ENCODE assay signal across 23 cellular contexts in the genomic region with DNA sequence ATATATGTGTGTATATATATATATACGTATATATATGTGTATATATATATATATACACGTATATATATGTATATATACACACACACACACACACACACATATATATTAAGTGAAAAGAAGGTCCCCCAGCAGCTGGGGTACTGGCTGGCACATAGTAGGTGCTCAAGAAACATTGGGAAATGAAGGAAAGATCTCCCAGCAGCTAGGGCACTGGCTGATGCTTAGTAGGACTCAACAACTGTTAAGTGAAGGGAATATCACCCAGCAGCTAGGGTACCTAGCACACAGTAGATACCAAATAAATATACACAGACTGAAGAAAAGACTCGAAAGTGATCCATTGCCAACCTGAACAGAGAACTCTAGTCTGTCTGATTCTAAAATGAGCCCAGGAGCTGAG. TPM values are rescaled to one million over a fixed set of nuclear protein-coding genes. Genes with fewer than 3 reads are reported as not detected.
A peak's percentile ranks its signal among the peaks of the same experiment; 100 is the strongest.
DNase-seq lines count a peak whose midpoint lies in the region; ATAC-seq and TF ChIP-seq lines count a peak whose summit lies in the region.
"Had no signal": no experiment of that assay in that cellular context is flagged by ENCODE, and none has a peak within 500 bp of the region (broad histone marks: within the 10 kb centered on the region; RNA-seq: fewer than 3 reads in every experiment).

No MANE protein-coding gene starts in this region.

- H3K27me3 ChIP-seq in left lung (no peaks in the 10 kb centered on the region), spleen (replicated peaks in 1 of 7) (no peaks in the 10 kb centered on the region)
- H3K27me3 ChIP-seq: BLaER1 had no signal

- H3K4me1 ChIP-seq in left lung, result peaks cover 0 to 12% of the 10 kb centered on the region in 2 donors
- H3K4me1 ChIP-seq in spleen, result peaks cover 0 to 14% (median 3%) of the 10 kb centered on the region in 6 donors
- H3K4me1 ChIP-seq: BLaER1 had no signal

- TF ChIP-seq CTCF in RWPE1 (conservative IDR thresholded peaks at IDR 0.05; ENCODE audit: low read depth), result no peak
- TF ChIP-seq CTCF in left lung (IDR thresholded peaks at IDR 0.05), result no peak
- TF ChIP-seq CTCF in spleen (IDR thresholded peaks at IDR 0.05 in 8 of 11, conservative IDR thresholded peaks at IDR 0.05 in 3 of 11), result no peak

- H3K27ac ChIP-seq in RWPE1 (peak overlapping the region; percentile 40; the same call in 1 of the 2 replicates), left lung (peak overlapping the region; percentile 26 to 53), spleen (peak overlapping the region in 2 of 8 donors; percentile 13 to 43)
- H3K27ac ChIP-seq: 22Rv1, BLaER1 had no signal

- H3K4me3 Mint-ChIP-seq in activated CD4-positive, alpha-beta memory T cell treated with anti-CD3 and anti-CD28 coated beads, Interleukin-2, amount 10 ng/mL, durations not matched to agents 7 days and 5 days, result no peak overlapping the region
- no peak overlapping the region for H3K4me3 Mint-ChIP-seq in activated CD4-positive, alpha-beta memory T cell treated with anti-CD3 and anti-CD28 coated beads for 36 hours
- H3K4me3 Mint-ChIP-seq: CD4-positive, alpha-beta T cell; HFFc6 had no signal

- no peak for ATAC-seq in left lung
- ATAC-seq: Right ventricle myocardium inferior had no signal

- TF ChIP-seq POLR2A in spleen (IDR thresholded peaks at IDR 0.05), result no peak

- H3K4me1 Mint-ChIP-seq in activated CD4-positive, alpha-beta memory T cell treated with anti-CD3 and anti-CD28 coated beads, Interleukin-2, amount 10 ng/mL, durations not matched to agents 7 days and 5 days, result peaks cover 12% of the 10 kb centered on the region
- H3K4me1 Mint-ChIP-seq in activated CD4-positive, alpha-beta memory T cell treated with anti-CD3 and anti-CD28 coated beads for 36 hours (ENCODE audit: low read depth), result no peaks in the 10 kb centered on the region

- H3K9me3 Mint-ChIP-seq in activated CD4-positive, alpha-beta memory T cell treated with anti-CD3 and anti-CD28 coated beads, Interleukin-2, amount 10 ng/mL, durations not matched to agents 7 days and 5 days, result peaks cover 4% of the 10 kb centered on the region
- H3K9me3 Mint-ChIP-seq in activated CD4-positive, alpha-beta memory T cell treated with anti-CD3 and anti-CD28 coated beads for 36 hours, result peaks cover 2% of the 10 kb centered on the region
- H3K9me3 Mint-ChIP-seq: CD4-positive, alpha-beta T cell had no signal

- intact Hi-C loops in activated CD4-positive, alpha-beta memory T cell treated with anti-CD3 and anti-CD28 coated beads for 36 hours (cut with micrococcal nuclease), result no loop called here
- intact Hi-C loops in left lung (cut with DNase I), result no loop called here
- intact Hi-C loops in spleen (cut with DNase I; ENCODE audit: low total_unique reads), result no loop called here

- POLR2A ChIA-PET in activated CD4-positive, alpha-beta memory T cell treated with anti-CD3 and anti-CD28 coated beads, Interleukin-2, amount 10 ng/mL, durations not matched to agents 7 days and 5 days (lab: Charles Lee), result no interaction called here
- POLR2A ChIA-PET in activated CD4-positive, alpha-beta memory T cell treated with anti-CD3 and anti-CD28 coated beads for 36 hours (lab: Charles Lee), result interaction anchor here (0.6 kb wide), 1 partner anchor 10 kb away, joined by 3 read pairs; no protein-coding TSS in a partner anchor
- POLR2A ChIA-PET in RWPE1 (lab: Yijun Ruan, JAX; ENCODE audit: low non-redundant PET), result no interaction called here

- 72 to 97% (median 85%) methylated on average over 3 of the region's 3 CpGs for WGBS in spleen, 5 donors

- no peaks in the 10 kb centered on the region for H3K27me3 Mint-ChIP-seq in activated CD4-positive, alpha-beta memory T cell treated with anti-CD3 and anti-CD28 coated beads, Interleukin-2, amount 10 ng/mL, durations not matched to agents 7 days and 5 days
- no peaks in the 10 kb centered on the region for H3K27me3 Mint-ChIP-seq in activated CD4-positive, alpha-beta memory T cell treated with anti-CD3 and anti-CD28 coated beads for 36 hours
- H3K27me3 Mint-ChIP-seq: CD4-positive, alpha-beta T cell had no signal

- H3K36me3 ChIP-seq in left lung, result peaks cover 0 to 85% of the 10 kb centered on the region in 2 donors
- peaks cover 0 to 92% (median 57%) of the 10 kb centered on the region in 6 donors for H3K36me3 ChIP-seq in spleen

- H3K36me3 Mint-ChIP-seq in activated CD4-positive, alpha-beta memory T cell treated with anti-CD3 and anti-CD28 coated beads, Interleukin-2, amount 10 ng/mL, durations not matched to agents 7 days and 5 days (ENCODE audit: low read depth), result peaks cover 42% of the 10 kb centered on the region
- H3K36me3 Mint-ChIP-seq in activated CD4-positive, alpha-beta memory T cell treated with anti-CD3 and anti-CD28 coated beads for 36 hours, result peaks cover 39% of the 10 kb centered on the region

- no peak for DNase-seq in activated CD4-positive, alpha-beta memory T cell treated with anti-CD3 and anti-CD28 coated beads, Interleukin-2, amount 10 ng/mL, durations not matched to agents 7 days and 5 days
- DNase-seq in activated CD4-positive, alpha-beta memory T cell treated with anti-CD3 and anti-CD28 coated beads for 36 hours, result no peak
- no peak for DNase-seq in RWPE1 (ENCODE audit: low spot score)
- DNase-seq in left lung, result no peak
- DNase-seq in hippocampal formation (lab: John Stamatoyannopoulos, UW), result no peak
- no peak for DNase-seq in spleen
- DNase-seq: ACHN; CD4-positive, alpha-beta T cell; COR-L47; DMS79 treated with DMSO at 0.1 percent for 48 hours; HFFc6; KBM-7; MM.1S; NCI-H1048; NCI-H1417 treated with DMSO at 0.1 percent for 48 hours; NCI-H187; NCI-H2107; NCI-H446 treated with DMSO at 0.1 percent for 48 hours; NCI-H526 treated with DMSO at 0.1 percent for 48 hours; OCI-M1 had no signal

- H3K4me3 ChIP-seq in left lung, result no peak overlapping the region
- H3K4me3 ChIP-seq in spleen, result no peak overlapping the region
- H3K4me3 ChIP-seq: BLaER1 had no signal

- CTCF ChIA-PET in activated CD4-positive, alpha-beta memory T cell treated with anti-CD3 and anti-CD28 coated beads, Interleukin-2, amount 10 ng/mL, durations not matched to agents 7 days and 5 days (lab: Charles Lee), result interaction anchor here (0.5 to 1.6 kb wide), 2 partner anchors 9 to 152 kb away, joined by 3 read pairs; no protein-coding TSS in a partner anchor
- CTCF ChIA-PET in activated CD4-positive, alpha-beta memory T cell treated with anti-CD3 and anti-CD28 coated beads for 36 hours (lab: Charles Lee), result interaction anchor here (1.2 kb wide), 1 partner anchor 133 kb away, joined by 3 read pairs; no protein-coding TSS in a partner anchor
- CTCF ChIA-PET in RWPE1 (lab: Yijun Ruan, JAX), result interaction anchor here (0.6 kb wide), 1 partner anchor 19 kb away, joined by 3 read pairs; no protein-coding TSS in a partner anchor

- H3K9me3 ChIP-seq in left lung, result peaks cover 0 to 2% of the 10 kb centered on the region in 2 donors
- H3K9me3 ChIP-seq in spleen, result peaks cover 0 to 5% (median 1%) of the 10 kb centered on the region in 8 donors

- H3K27ac Mint-ChIP-seq in activated CD4-positive, alpha-beta memory T cell treated with anti-CD3 and anti-CD28 coated beads, Interleukin-2, amount 10 ng/mL, durations not matched to agents 7 days and 5 days, result peak overlapping the region; percentile 45
- no peak overlapping the region for H3K27ac Mint-ChIP-seq in activated CD4-positive, alpha-beta memory T cell treated with anti-CD3 and anti-CD28 coated beads for 36 hours
- H3K27ac Mint-ChIP-seq: CD4-positive, alpha-beta T cell; HFFc6 had no signal

RNA-seq across cellular contexts. Expression of gene PODNL1, which starts 12.2 kb away (rescaled TPM):
- total RNA-seq in activated CD4-positive, alpha-beta memory T cell treated with anti-CD3 and anti-CD28 coated beads, Interleukin-2, amount 10 ng/mL, durations not matched to agents 7 days and 5 days, result under 1 TPM; 0.35 to 0.48 TPM
- total RNA-seq in activated CD4-positive, alpha-beta memory T cell treated with anti-CD3 and anti-CD28 coated beads for 36 hours, result under 1 TPM; 0.34 to 0.50 TPM
- 10 to 100 TPM in 1 of 2 donors, 1 to 10 TPM in 1; 1.3 to 17.9 TPM for total RNA-seq in left lung
- 1 to 10 TPM in 2 of 7 donors, under 1 TPM in 4, not detected in 1; 0.19 to 3.0 (median 0.79) TPM for total RNA-seq in spleen
- polyA plus RNA-seq in spleen, result under 1 TPM; 0.20 to 0.54 (median 0.41) TPM
- total RNA-seq: CD4-positive, alpha-beta T cell had no signal

RNA-seq across cellular contexts. Expression of gene CC2D1A, which starts 20.0 kb away (rescaled TPM):
- 10 to 100 TPM; 30.6 to 32.7 TPM for total RNA-seq in activated CD4-positive, alpha-beta memory T cell treated with anti-CD3 and anti-CD28 coated beads, Interleukin-2, amount 10 ng/mL, durations not matched to agents 7 days and 5 days
- 10 to 100 TPM; 25.8 to 31.0 TPM for total RNA-seq in activated CD4-positive, alpha-beta memory T cell treated with anti-CD3 and anti-CD28 coated beads for 36 hours
- total RNA-seq in left lung (10 to 100 TPM; 30.8 to 33.7 TPM), spleen (10 to 100 TPM; 26.2 to 40.1 (median 28.8) TPM)
- polyA plus RNA-seq in spleen, result 10 to 100 TPM; 13.0 to 27.2 (median 24.5) TPM

RNA-seq across cellular contexts. Expression of gene BRME1, which starts 20.1 kb away (rescaled TPM):
- 1 to 10 TPM; 3.8 to 4.4 TPM for total RNA-seq in activated CD4-positive, alpha-beta memory T cell treated with anti-CD3 and anti-CD28 coated beads, Interleukin-2, amount 10 ng/mL, durations not matched to agents 7 days and 5 days
- 1 to 10 TPM; 7.7 to 9.0 TPM for total RNA-seq in activated CD4-positive, alpha-beta memory T cell treated with anti-CD3 and anti-CD28 coated beads for 36 hours
- total RNA-seq in left lung (1 to 10 TPM; 3.7 to 4.2 TPM), spleen (1 to 10 TPM in 6 of 7 donors, under 1 TPM in 1; 0.97 to 3.5 (median 2.1) TPM)
- 1 to 10 TPM; 1.3 to 3.8 (median 2.7) TPM for polyA plus RNA-seq in spleen

RNA-seq across cellular contexts. Expression of gene DCAF15, which starts 26.3 kb away (rescaled TPM):
- 10 to 100 TPM; 76.2 to 78.4 TPM for total RNA-seq in activated CD4-positive, alpha-beta memory T cell treated with anti-CD3 and anti-CD28 coated beads, Interleukin-2, amount 10 ng/mL, durations not matched to agents 7 days and 5 days
- 10 to 100 TPM; 67.0 to 72.0 TPM for total RNA-seq in activated CD4-positive, alpha-beta memory T cell treated with anti-CD3 and anti-CD28 coated beads for 36 hours
- total RNA-seq in left lung (10 to 100 TPM; 20.2 to 32.5 TPM), spleen (10 to 100 TPM; 27.7 to 58.6 (median 43.2) TPM)
- 10 to 100 TPM; 44.7 to 84.9 (median 79.0) TPM for polyA plus RNA-seq in spleen

RNA-seq across cellular contexts. Expression of gene NANOS3, which starts 49.1 kb away (rescaled TPM):
- under 1 TPM; 0.65 to 0.95 TPM for total RNA-seq in activated CD4-positive, alpha-beta memory T cell treated with anti-CD3 and anti-CD28 coated beads, Interleukin-2, amount 10 ng/mL, durations not matched to agents 7 days and 5 days
- total RNA-seq in activated CD4-positive, alpha-beta memory T cell treated with anti-CD3 and anti-CD28 coated beads for 36 hours, result 1 to 10 TPM; 1.1 to 2.7 TPM
- 1 to 10 TPM in 1 of 2 donors, under 1 TPM in 1; 0.89 to 1.8 TPM for total RNA-seq in left lung
- not detected for total RNA-seq in spleen
- under 1 TPM; 0.42 to 0.99 (median 0.52) TPM for polyA plus RNA-seq in spleen
